In genomic region chr12:50201987-50202521, GRCh38 we compare ENCODE assay signal across 9 cellular contexts. TPM values are rescaled to one million over a fixed set of nuclear protein-coding genes. Genes with fewer than 3 reads are reported as not detected.
DNase-seq lines count a peak whose midpoint lies in the region; ATAC-seq, FAIRE-seq and TF ChIP-seq lines count a peak whose summit lies in the region.
"Had no signal": no experiment of that assay in that cellular context is flagged by ENCODE, and none has a peak within 500 bp of the region (broad histone marks: within the 10 kb centered on the region; RNA-seq: fewer than 3 reads in every experiment).

No MANE protein-coding gene starts in this region.

- ATAC-seq in PC-3: peak; percentile 92
- ATAC-seq in GM19023 (IDR thresholded peaks at IDR 0.05; ENCODE audit: unreplicated experiment): no peak
- ATAC-seq in GM21825 (IDR thresholded peaks at IDR 0.05; ENCODE audit: unreplicated experiment): no peak
- ATAC-seq in HG03571 (IDR thresholded peaks at IDR 0.05; ENCODE audit: unreplicated experiment): no peak
- ATAC-seq: activated T-cell treated with anti-CD3 and anti-CD28 coated beads, Interleukin-2, amount 50 U/mL, for 4 hours had no signal

- H3K79me2 ChIP-seq in PC-3 (ENCODE audit: low read length) (no peaks in the 10 kb centered on the region), fibroblast of lung (ENCODE audit: control insufficient read depth, insufficient read depth, low read length) (peaks cover 5% of the 10 kb centered on the region)

- H3K4me1 Mint-ChIP-seq in progenitor cell of endocrine pancreas (ENCODE audit: low read depth): peaks cover 15% of the 10 kb centered on the region

- peak overlapping the region; percentile 99 for H3K27ac ChIP-seq in PC-3 (ENCODE audit: low read length)
- peak overlapping the region; percentile 38 for H3K27ac ChIP-seq in fibroblast of lung (ENCODE audit: insufficient read depth, low read length)

- H3K4me3 Mint-ChIP-seq in progenitor cell of endocrine pancreas (ENCODE audit: low read depth): peak overlapping the region; percentile 41
- H3K4me3 Mint-ChIP-seq: activated T-cell treated with anti-CD3 and anti-CD28 coated beads, Interleukin-2, amount 50 U/mL, for 4 hours had no signal

- H3K36me3 ChIP-seq in PC-3 (ENCODE audit: low read depth, low read length) (peaks cover 18% of the 10 kb centered on the region), fibroblast of lung (ENCODE audit: control insufficient read depth, insufficient read depth, low read length) (peaks cover 14% of the 10 kb centered on the region)

- peak overlapping the region; percentile 61; the same call in 1 of the 2 replicates for H3K4me3 ChIP-seq in PC-3 (ENCODE audit: low read length)
- H3K4me3 ChIP-seq in fibroblast of lung (replicated peaks in 1 of 4; ENCODE audit: control extremely low read depth in 1 of 4, insufficient read depth in 1 of 4, low read depth in 3 of 4, low read length in 4 of 4): no peak overlapping the region

- peaks cover 13% of the 10 kb centered on the region for H3F3A ChIP-seq in PC-3 (ENCODE audit: low read length, unreplicated experiment)

- H3K4me1 ChIP-seq in PC-3 (ENCODE audit: insufficient read depth, low read length) (peaks cover 51% of the 10 kb centered on the region), fibroblast of lung (ENCODE audit: control insufficient read depth, extremely low read depth, insufficient read depth, low read length) (peaks cover 8% of the 10 kb centered on the region)

- POLR2A ChIA-PET in PC-3 (lab: Charles Lee; ENCODE audit: unreplicated experiment): interaction anchor here (0.6 kb wide), 1 partner anchor 58 kb away, joined by 5 read pairs; no protein-coding TSS in a partner anchor

- H4K20me1 ChIP-seq in PC-3 (ENCODE audit: low read length): no peaks in the 10 kb centered on the region
- no peaks in the 10 kb centered on the region for H4K20me1 ChIP-seq in fibroblast of lung (ENCODE audit: control insufficient read depth, extremely low read depth, insufficient read depth, low read length)

- no peaks in the 10 kb centered on the region for H3K9me3 Mint-ChIP-seq in progenitor cell of endocrine pancreas (ENCODE audit: low read depth)
- H3K9me3 Mint-ChIP-seq: activated T-cell treated with anti-CD3 and anti-CD28 coated beads, Interleukin-2, amount 50 U/mL, for 4 hours had no signal

- H2AFZ ChIP-seq in PC-3 (ENCODE audit: low read length) (no peak overlapping the region), fibroblast of lung (ENCODE audit: low read length) (no peak overlapping the region)

- no peaks in the 10 kb centered on the region for H3K27me3 ChIP-seq in PC-3 (ENCODE audit: low read length)
- H3K27me3 ChIP-seq in fibroblast of lung (ENCODE audit: control insufficient read depth, insufficient read depth, low read length): no peaks in the 10 kb centered on the region

- H3K9me2 ChIP-seq in PC-3 (replicated peaks; ENCODE audit: low read length): no peaks in the 10 kb centered on the region

- H3K27me3 Mint-ChIP-seq in progenitor cell of endocrine pancreas: no peaks in the 10 kb centered on the region

- no peaks in the 10 kb centered on the region for H3K9me3 ChIP-seq in PC-3 (ENCODE audit: low read length)
- H3K9me3 ChIP-seq in fibroblast of lung (ENCODE audit: control insufficient read depth, insufficient read depth, low read depth, low read length): no peaks in the 10 kb centered on the region

- H3K4me2 ChIP-seq in PC-3 (ENCODE audit: low read length) (peak overlapping the region; percentile 89), fibroblast of lung (ENCODE audit: extremely low read depth, insufficient read depth, low read length) (peak overlapping the region; percentile 48)

- CTCF ChIA-PET in PC-3 (lab: Charles Lee): interaction anchor here (0.5 to 0.6 kb wide), 3 partner anchors 19 to 560 kb away, joined by 4 read pairs; no protein-coding TSS in a partner anchor

- H3K9ac ChIP-seq in PC-3 (ENCODE audit: low read length) (peak overlapping the region; percentile 84), fibroblast of lung (ENCODE audit: insufficient read depth, low read length) (peak overlapping the region; percentile 20)

- H3K27ac Mint-ChIP-seq in progenitor cell of endocrine pancreas: peak overlapping the region; percentile 96

- peak; percentile 97 for DNase-seq in PC-3
- DNase-seq in fibroblast of lung (ENCODE audit: low read depth in 2 of 2): peak; percentile 26 to 94
- no peak for DNase-seq in progenitor cell of endocrine pancreas (ENCODE audit: low spot score, unreplicated experiment)
- no peak for DNase-seq in head of caudate nucleus
- DNase-seq: activated T-cell treated with anti-CD3 and anti-CD28 coated beads, Interleukin-2, amount 50 U/mL, for 4 hours had no signal

- TF ChIP-seq CTCF in PC-3 (conservative IDR thresholded peaks at IDR 0.05; ENCODE audit: low read depth, low read length) (no peak), fibroblast of lung (conservative IDR thresholded peaks at IDR 0.05 in 1 of 2, IDR thresholded peaks at IDR 0.05 in 1 of 2; ENCODE audit: low read depth in 1 of 2, low read length in 2 of 2) (no peak), progenitor cell of endocrine pancreas (IDR thresholded peaks at IDR 0.05; ENCODE audit: unreplicated experiment) (no peak)

- intact Hi-C loops in PC-3 (cut with micrococcal nuclease): loop anchor here (2.0 to 10.0 kb wide), 3 partner anchors 17 to 203 kb away; partner anchors contain the start of gene LARP4
- intact Hi-C loops in head of caudate nucleus (cut with DNase I): no loop called here

- H3K36me3 Mint-ChIP-seq in progenitor cell of endocrine pancreas (ENCODE audit: insufficient read depth): peaks cover 16% of the 10 kb centered on the region

- BruUV-seq in PC-3 (replicated peaks; lab: Mats Ljungman, UMichigan): no TSS peak

- peak; percentile 91 for FAIRE-seq in G401.6 (lab: Jason Lieb, UNC)

RNA-seq across cellular contexts. Expression of gene CERS5, which starts 34.9 kb away (rescaled TPM):
- total RNA-seq in PC-3 (2014; rRNA removed) (24.9 and 29.7 TPM in 2 replicates), fibroblast of lung (36.7 and 51.0 TPM in 2 replicates), progenitor cell of endocrine pancreas (66.5 and 69.1 TPM in 2 replicates)
- 70.3 and 74.4 TPM in 2 replicates for polyA plus RNA-seq in fibroblast of lung
- polyA plus RNA-seq in fibroblast of lung (2012): 37.4 and 40.6 TPM in 2 replicates
- 94.5 and 106 TPM in 2 replicates for polyA minus RNA-seq in fibroblast of lung (ENCODE audit: low replicate concordance)

Comparison
In these comparisons a context has a peak if more than half of its experiments do, and no peak if none do; other contexts are left out.
1. DNase-seq: peak in PC-3 (single experiment) and fibroblast of lung (2 of 2); none in progenitor cell of endocrine pancreas (single experiment) and head of caudate nucleus (0 of 42).